ENCODE assay signal across 38 cellular contexts in the genomic region with DNA sequence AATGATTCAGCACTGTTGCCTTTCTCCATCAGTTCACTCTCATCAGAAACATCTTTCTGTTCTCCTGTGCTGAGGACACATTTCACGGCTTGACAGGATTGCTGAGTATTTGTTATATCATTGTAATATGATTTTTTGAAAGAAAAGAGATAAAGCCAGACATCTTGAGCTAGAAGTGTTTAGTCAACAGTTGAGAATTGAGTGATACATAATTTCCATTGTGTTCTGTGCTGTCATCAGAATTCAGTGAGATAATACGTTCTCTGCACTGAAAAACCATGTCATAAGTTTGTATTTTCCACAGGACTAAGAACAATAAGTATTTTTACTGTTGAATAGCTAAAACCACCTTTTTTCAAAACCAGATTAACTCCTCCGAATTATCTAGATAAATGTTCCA. TPM values are rescaled to one million over a fixed set of nuclear protein-coding genes. Genes with fewer than 3 reads are reported as not detected.
"Had no signal": no experiment of that assay in that cellular context is flagged by ENCODE, and none has a peak within 500 bp of the region (broad histone marks: within the 10 kb centered on the region; RNA-seq: fewer than 3 reads in every experiment).

No MANE protein-coding gene starts in this region.

- H3K4me3 ChIP-seq: adrenal gland, ascending aorta, cardiac muscle cell had no signal

- H3K9me3 ChIP-seq: adrenal gland, ascending aorta had no signal

- H3K4me1 ChIP-seq: adrenal gland, ascending aorta had no signal

- H3K9me3 Mint-ChIP-seq: activated B cell treated with CpG ODN at 0.5 μM for 24 hours; activated CD4-positive, alpha-beta memory T cell treated with anti-CD3 and anti-CD28 coated beads for 36 hours; activated CD8-positive, alpha-beta T cell treated with anti-CD3 and anti-CD28 coated beads for 36 hours; activated naive CD4-positive, alpha-beta T cell treated with anti-CD3 and anti-CD28 coated beads for 36 hours; activated naive CD4-positive, alpha-beta T cell treated with anti-CD3 and anti-CD28 coated beads, Interleukin-2, amount 50 U/mL, for 72 hours; activated naive CD8-positive, alpha-beta T cell treated with anti-CD3 and anti-CD28 coated beads for 36 hours; activated T-cell treated with anti-CD3 and anti-CD28 coated beads, Interleukin-2, amount 50 U/mL, for 4 hours; activated T-cell treated with anti-CD3 and anti-CD28 coated beads, Interleukin-2, amount 50 U/mL, for 72 hours; activated T-helper 1 cell treated with anti-CD3 and anti-CD28 coated beads, Interleukin-12 subunit alpha, Interleukin-12 subunit beta, Interleukin-2, Interleukin-4 antibody, amounts not matched to agents 30 ng/mL and 10 ng/mL and 1 ng/mL, durations not matched to agents 14 hours and 24 hours and 36 hours; activated T-helper 17 cell treated with anti-CD3 and anti-CD28 coated beads, Interleukin-2, amount 50 U/mL, for 72 hours; central memory CD8-positive, alpha-beta T cell; T-helper 1 cell treated with Interleukin-12 subunit alpha and Interleukin-12 subunit beta and Interleukin-4 antibody, amounts not matched to agents 30 μg/mL and 1 μg/mL, for 36 hours; T-helper 2 cell treated with Interferon-gamma antibody and Interleukin-4, amounts not matched to agents 5 μg/mL and 100 μg/mL, for 36 hours had no signal

- H3K4me1 Mint-ChIP-seq: activated B cell treated with CpG ODN at 0.5 μM for 24 hours; activated CD4-positive, alpha-beta T cell treated with anti-CD3 and anti-CD28 coated beads, Interleukin-2, amount 10 ng/mL, durations not matched to agents 24 days and 14 days; activated naive CD8-positive, alpha-beta T cell treated with anti-CD3 and anti-CD28 coated beads for 36 hours; activated T-helper 17 cell treated with anti-CD3 and anti-CD28 coated beads, Interleukin-2, amount 50 U/mL, for 72 hours; central memory CD8-positive, alpha-beta T cell had no signal

- H3K27me3 ChIP-seq: adrenal gland, ascending aorta, cardiac muscle cell had no signal

- H3K27me3 Mint-ChIP-seq: activated CD8-positive, alpha-beta T cell treated with anti-CD3 and anti-CD28 coated beads for 36 hours; activated naive CD8-positive, alpha-beta T cell treated with anti-CD3 and anti-CD28 coated beads for 36 hours had no signal

- H3K36me3 ChIP-seq: adrenal gland, ascending aorta, cardiac muscle cell had no signal

- H3K27ac Mint-ChIP-seq: activated B cell treated with CpG ODN at 0.5 μM for 24 hours; activated CD4-positive, alpha-beta memory T cell treated with anti-CD3 and anti-CD28 coated beads for 36 hours; activated CD4-positive, alpha-beta T cell treated with anti-CD3 and anti-CD28 coated beads, Interleukin-2, amount 10 ng/mL, durations not matched to agents 24 days and 14 days; activated CD8-positive, alpha-beta T cell treated with anti-CD3 and anti-CD28 coated beads for 36 hours; activated naive CD4-positive, alpha-beta T cell treated with anti-CD3 and anti-CD28 coated beads for 36 hours; activated naive CD4-positive, alpha-beta T cell treated with anti-CD3 and anti-CD28 coated beads, Interleukin-2, amount 50 U/mL, for 72 hours; activated naive CD8-positive, alpha-beta T cell treated with anti-CD3 and anti-CD28 coated beads for 36 hours; activated T-cell treated with anti-CD3 and anti-CD28 coated beads, Interleukin-2, amount 50 U/mL, for 72 hours; activated T-helper 1 cell treated with anti-CD3 and anti-CD28 coated beads, Interleukin-12 subunit alpha, Interleukin-12 subunit beta, Interleukin-2, Interleukin-4 antibody, amounts not matched to agents 30 ng/mL and 10 ng/mL and 1 ng/mL, durations not matched to agents 14 hours and 24 hours and 36 hours; activated T-helper 17 cell treated with anti-CD3 and anti-CD28 coated beads, Interleukin-2, amount 50 U/mL, for 72 hours; brain; T-helper 1 cell treated with Interleukin-12 subunit alpha and Interleukin-12 subunit beta and Interleukin-4 antibody, amounts not matched to agents 30 μg/mL and 1 μg/mL, for 36 hours; T-helper 2 cell treated with Interferon-gamma antibody and Interleukin-4, amounts not matched to agents 5 μg/mL and 100 μg/mL, for 36 hours had no signal

- DNase-seq: activated B cell treated with CpG ODN at 0.5 μM for 24 hours; activated CD4-positive, alpha-beta memory T cell treated with anti-CD3 and anti-CD28 coated beads for 36 hours; activated CD4-positive, alpha-beta T cell treated with anti-CD3 and anti-CD28 coated beads for 4 hours; activated CD4-positive, alpha-beta T cell treated with anti-CD3 and anti-CD28 coated beads, Interleukin-2, amount 10 ng/mL, durations not matched to agents 24 days and 14 days; activated CD4-positive, alpha-beta T cell treated with anti-CD3 and anti-CD28 coated beads, Interleukin-2, amount 50 U/mL, for 1 hour; activated CD4-positive, alpha-beta T cell treated with anti-CD3 and anti-CD28 coated beads, Interleukin-2, amount 50 U/mL, for 4 hours; activated CD4-positive, CD25-positive, alpha-beta regulatory T cell treated with anti-CD3 and anti-CD28 coated beads, Interleukin-2, amount 50 U/mL, for 72 hours; activated CD8-positive, alpha-beta memory T cell treated with anti-CD3 and anti-CD28 coated beads, Interleukin-2, amount 50 U/mL, for 4 hours; activated CD8-positive, alpha-beta T cell treated with anti-CD3 and anti-CD28 coated beads for 36 hours; activated effector memory CD4-positive, alpha-beta T cell treated with anti-CD3 and anti-CD28 coated beads, Interleukin-2, amount 50 U/mL, for 16 hours; activated gamma-delta T cell treated with Interleukin-2 at 50 U/mL for 16 hours; activated naive CD4-positive, alpha-beta T cell; activated naive CD4-positive, alpha-beta T cell treated with anti-CD3 and anti-CD28 coated beads for 36 hours; activated naive CD4-positive, alpha-beta T cell treated with anti-CD3 and anti-CD28 coated beads, Interleukin-2, amount 50 U/mL, for 16 hours; activated naive CD8-positive, alpha-beta T cell treated with anti-CD3 and anti-CD28 coated beads for 36 hours; activated T-cell treated with anti-CD3 and anti-CD28 coated beads for 4 hours; activated T-cell treated with anti-CD3 and anti-CD28 coated beads, Interleukin-2, amount 50 U/mL, for 1 hour; activated T-cell treated with anti-CD3 and anti-CD28 coated beads, Interleukin-2, amount 50 U/mL, for 4 hours; activated T-cell treated with anti-CD3 and anti-CD28 coated beads, Interleukin-2, amount 50 U/mL, for 72 hours; adrenal gland; amygdala; anterior cingulate cortex; caudate nucleus; cerebellar nuclear complex; T-helper 1 cell; T-helper 2 cell; T-helper 9 cell had no signal

- H3K36me3 Mint-ChIP-seq: activated CD4-positive, alpha-beta memory T cell treated with anti-CD3 and anti-CD28 coated beads for 36 hours; activated naive CD4-positive, alpha-beta T cell treated with anti-CD3 and anti-CD28 coated beads, Interleukin-2, amount 50 U/mL, for 72 hours; activated naive CD8-positive, alpha-beta T cell treated with anti-CD3 and anti-CD28 coated beads for 36 hours; brain had no signal

- H3K27ac ChIP-seq: adrenal gland, ascending aorta, cardiac muscle cell, VCaP had no signal

- H3K4me3 Mint-ChIP-seq: activated B cell treated with CpG ODN at 0.5 μM for 24 hours; activated CD4-positive, alpha-beta memory T cell treated with anti-CD3 and anti-CD28 coated beads for 36 hours; activated CD4-positive, alpha-beta T cell treated with anti-CD3 and anti-CD28 coated beads, Interleukin-2, amount 10 ng/mL, durations not matched to agents 24 days and 14 days; activated CD8-positive, alpha-beta T cell treated with anti-CD3 and anti-CD28 coated beads for 36 hours; activated naive CD4-positive, alpha-beta T cell treated with anti-CD3 and anti-CD28 coated beads for 36 hours; activated naive CD8-positive, alpha-beta T cell treated with anti-CD3 and anti-CD28 coated beads for 36 hours; activated T-cell treated with anti-CD3 and anti-CD28 coated beads, Interleukin-2, amount 50 U/mL, for 4 hours; activated T-cell treated with anti-CD3 and anti-CD28 coated beads, Interleukin-2, amount 50 U/mL, for 72 hours; activated T-helper 1 cell treated with anti-CD3 and anti-CD28 coated beads, Interleukin-12 subunit alpha, Interleukin-12 subunit beta, Interleukin-2, Interleukin-4 antibody, amounts not matched to agents 30 ng/mL and 10 ng/mL and 1 ng/mL, durations not matched to agents 14 hours and 24 hours and 36 hours; activated T-helper 17 cell treated with anti-CD3 and anti-CD28 coated beads, Interleukin-2, amount 50 U/mL, for 72 hours; brain; central memory CD8-positive, alpha-beta T cell; T-helper 1 cell treated with Interleukin-12 subunit alpha and Interleukin-12 subunit beta and Interleukin-4 antibody, amounts not matched to agents 30 μg/mL and 1 μg/mL, for 36 hours; T-helper 2 cell treated with Interferon-gamma antibody and Interleukin-4, amounts not matched to agents 5 μg/mL and 100 μg/mL, for 36 hours had no signal

RNA-seq across cellular contexts. Expression of gene GPRIN3, which starts 50.2 kb away (rescaled TPM):
- total RNA-seq: bronchial epithelial cell had no signal
